In the genomic region with DNA sequence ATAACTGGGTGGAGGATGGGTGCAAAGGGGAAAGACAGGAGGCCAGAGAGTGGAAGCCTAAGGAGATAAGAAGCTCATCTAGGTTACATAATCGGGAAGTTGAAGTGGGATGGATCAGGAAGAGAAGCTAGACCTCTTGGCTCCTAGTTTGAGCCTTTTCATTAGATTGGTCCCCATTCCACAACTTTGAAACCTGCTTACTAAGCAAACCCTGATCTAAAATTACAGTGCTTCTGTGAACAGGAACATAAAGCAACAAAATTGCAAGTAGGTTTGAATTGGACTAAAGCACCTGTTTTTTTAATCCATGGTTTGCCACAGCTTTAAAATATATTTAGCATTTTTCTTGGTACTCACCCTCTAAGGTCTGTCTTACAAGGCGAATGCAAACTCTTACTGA, we compare ENCODE assay signal across 19 cellular contexts.
DNase-seq lines count a peak whose midpoint lies in the region; TF ChIP-seq lines count a peak whose summit lies in the region.
"Had no signal": no experiment of that assay in that cellular context is flagged by ENCODE, and none has a peak within 500 bp of the region (broad histone marks: within the 10 kb centered on the region; RNA-seq: fewer than 3 reads in every experiment).

No MANE protein-coding gene starts in this region.

- H3K27me3 Mint-ChIP-seq in CD14-positive monocyte (ENCODE audit: low read depth in 3 of 3), result peaks cover 0 to 3% (median 0%) of the 10 kb centered on the region in 3 donors
- no peaks in the 10 kb centered on the region for H3K27me3 Mint-ChIP-seq in dendritic cell treated with granulocyte-macrophage colony-stimulating factor and Interleukin-4, amounts not matched to agents 40 ng/mL and 50 ng/mL, for 4 days

- H3K9me2 ChIP-seq in MM.1S (replicated peaks; ENCODE audit: insufficient read depth, low read length), result no peaks in the 10 kb centered on the region

- H3K9me3 Mint-ChIP-seq in CD14-positive monocyte, result peaks cover 0 to 3% (median 0%) of the 10 kb centered on the region in 7 donors
- H3K9me3 Mint-ChIP-seq in dendritic cell treated with granulocyte-macrophage colony-stimulating factor and Interleukin-4, amounts not matched to agents 40 ng/mL and 50 ng/mL, for 4 days, result no peaks in the 10 kb centered on the region
- H3K9me3 Mint-ChIP-seq: CD4-positive, CD25-positive, alpha-beta regulatory T cell; CD8-positive, alpha-beta T cell had no signal

- H3K27me3 ChIP-seq in KMS-11 (ENCODE audit: insufficient read depth, low read depth) (no peaks in the 10 kb centered on the region), parathyroid adenoma (ENCODE audit: control insufficient read depth, insufficient read depth, low read length) (no peaks in the 10 kb centered on the region), MM.1S (replicated peaks; ENCODE audit: insufficient read depth, low read length) (no peaks in the 10 kb centered on the region)

- H3K4me2 ChIP-seq in KMS-11 (peak overlapping the region; percentile 9; the same call in 1 of the 2 replicates), parathyroid adenoma (ENCODE audit: low read length) (no peak overlapping the region), MM.1S (ENCODE audit: low read depth, low read length) (no peak overlapping the region)

- H3K27ac ChIP-seq in KMS-11 (no peak overlapping the region), parathyroid adenoma (peak overlapping the region; percentile 96), MM.1S (ENCODE audit: low read length) (no peak overlapping the region)

- H3K4me1 ChIP-seq in KMS-11 (ENCODE audit: low read depth, poor library complexity, severe bottlenecking) (peaks cover 30% of the 10 kb centered on the region), parathyroid adenoma (peaks cover 53% of the 10 kb centered on the region), MM.1S (ENCODE audit: low read length) (no peaks in the 10 kb centered on the region)

- H3K36me3 ChIP-seq in KMS-11 (ENCODE audit: insufficient read depth) (no peaks in the 10 kb centered on the region), parathyroid adenoma (ENCODE audit: control insufficient read depth, insufficient read depth, low read length) (no peaks in the 10 kb centered on the region), MM.1S (replicated peaks; ENCODE audit: insufficient read depth, low read length) (no peaks in the 10 kb centered on the region)

- no peak for DNase-seq in CD14-positive monocyte (ENCODE audit: low spot score)
- no peak for DNase-seq in MM.1S
- no peak for DNase-seq in AG08395 (ENCODE audit: low spot score)
- no peak for DNase-seq in AG20443 (ENCODE audit: low spot score)
- DNase-seq in iPS-NIHi7 (ENCODE audit: extremely low spot score), result no peak
- DNase-seq: C1 segment of cervical spinal cord; CD4-positive, CD25-positive, alpha-beta regulatory T cell; CD8-positive, alpha-beta T cell; DMS 273 treated with DMSO at 0.1 percent for 48 hours; DMS79; EL; GDM1; GM23248; H7; HCEC 1CT had no signal

- H3K27ac Mint-ChIP-seq in CD14-positive monocyte, result peak overlapping the region in 6 of 7 donors; percentile 84 to 96 (median 96)
- H3K27ac Mint-ChIP-seq in dendritic cell treated with granulocyte-macrophage colony-stimulating factor and Interleukin-4, amounts not matched to agents 40 ng/mL and 50 ng/mL, for 4 days, result peak overlapping the region; percentile 97
- H3K27ac Mint-ChIP-seq: CD8-positive, alpha-beta T cell had no signal

- H3F3A ChIP-seq in MM.1S (ENCODE audit: insufficient read depth, low read length), result no peaks in the 10 kb centered on the region

- H4K20me1 ChIP-seq in KMS-11 (ENCODE audit: insufficient read depth), result no peaks in the 10 kb centered on the region
- no peaks in the 10 kb centered on the region for H4K20me1 ChIP-seq in MM.1S (ENCODE audit: insufficient read depth, low read length)

- H3K9ac ChIP-seq in KMS-11 (no peak overlapping the region), parathyroid adenoma (no peak overlapping the region), MM.1S (ENCODE audit: low read length) (no peak overlapping the region)

- peaks cover 0 to 4% of the 10 kb centered on the region in 2 donors for H3K36me3 Mint-ChIP-seq in CD14-positive monocyte
- H3K36me3 Mint-ChIP-seq in dendritic cell treated with granulocyte-macrophage colony-stimulating factor and Interleukin-4, amounts not matched to agents 40 ng/mL and 50 ng/mL, for 4 days (ENCODE audit: low read depth), result no peaks in the 10 kb centered on the region
- H3K36me3 Mint-ChIP-seq: CD4-positive, CD25-positive, alpha-beta regulatory T cell; CD8-positive, alpha-beta T cell had no signal

- TF ChIP-seq CTCF in CD14-positive monocyte (IDR thresholded peaks at IDR 0.05), result no peak
- TF ChIP-seq CTCF in KMS-11 (conservative IDR thresholded peaks at IDR 0.05; ENCODE audit: low read depth, low read length), result no peak
- no peak for TF ChIP-seq CTCF in parathyroid adenoma (IDR thresholded peaks at IDR 0.05)
- TF ChIP-seq CTCF in MM.1S (IDR thresholded peaks at IDR 0.05; ENCODE audit: low read length), result no peak

- H3K9me3 ChIP-seq in parathyroid adenoma (ENCODE audit: control insufficient read depth, low read length) (no peaks in the 10 kb centered on the region), MM.1S (replicated peaks; ENCODE audit: insufficient read depth, low read length) (no peaks in the 10 kb centered on the region)

- intact Hi-C loops in CD14-positive monocyte (cut with micrococcal nuclease), result no loop called here
- intact Hi-C loops in dendritic cell treated with granulocyte-macrophage colony-stimulating factor and Interleukin-4, amounts not matched to agents 40 ng/mL and 50 ng/mL, for 4 days (cut with micrococcal nuclease), result loop anchor here (5.0 kb wide), 1 partner anchor 33 kb away; no protein-coding TSS in a partner anchor

- peaks cover 47% of the 10 kb centered on the region for H3K4me1 Mint-ChIP-seq in CD14-positive monocyte
- H3K4me1 Mint-ChIP-seq in dendritic cell treated with granulocyte-macrophage colony-stimulating factor and Interleukin-4, amounts not matched to agents 40 ng/mL and 50 ng/mL, for 4 days (ENCODE audit: low read depth), result peaks cover 66% of the 10 kb centered on the region

- no peak overlapping the region for H3K4me3 Mint-ChIP-seq in CD14-positive monocyte
- no peak overlapping the region for H3K4me3 Mint-ChIP-seq in dendritic cell treated with granulocyte-macrophage colony-stimulating factor and Interleukin-4, amounts not matched to agents 40 ng/mL and 50 ng/mL, for 4 days
- H3K4me3 Mint-ChIP-seq: CD4-positive, CD25-positive, alpha-beta regulatory T cell; CD8-positive, alpha-beta T cell had no signal

- H3K79me2 ChIP-seq in KMS-11 (ENCODE audit: insufficient read depth, low read depth), result no peaks in the 10 kb centered on the region
- no peaks in the 10 kb centered on the region for H3K79me2 ChIP-seq in parathyroid adenoma
- H3K79me2 ChIP-seq in MM.1S (ENCODE audit: low read length), result no peaks in the 10 kb centered on the region

- H3K4me3 ChIP-seq in KMS-11 (IDR thresholded peaks at IDR 0.05; ENCODE audit: insufficient read depth, low read depth, low read length), result no peak overlapping the region
- H3K4me3 ChIP-seq in parathyroid adenoma (ENCODE audit: low read depth, low read length), result no peak overlapping the region
- H3K4me3 ChIP-seq in MM.1S (ENCODE audit: low read length), result no peak overlapping the region
- H3K4me3 ChIP-seq: GM12878, GM23248 had no signal

- no peak overlapping the region for H2AFZ ChIP-seq in KMS-11 (ENCODE audit: low read depth)
- no peak overlapping the region for H2AFZ ChIP-seq in parathyroid adenoma
- no peak overlapping the region for H2AFZ ChIP-seq in MM.1S (ENCODE audit: low read length)
